13 cellular contexts compared by ENCODE assay signal in genomic region chr15:29312387-29312786, GRCh38. TPM values are rescaled to one million over a fixed set of nuclear protein-coding genes. Genes with fewer than 3 reads are reported as not detected.
DNase-seq lines count a peak whose midpoint lies in the region; ATAC-seq and TF ChIP-seq lines count a peak whose summit lies in the region.
"Had no signal": no experiment of that assay in that cellular context is flagged by ENCODE, and none has a peak within 500 bp of the region (broad histone marks: within the 10 kb centered on the region; RNA-seq: fewer than 3 reads in every experiment).

No MANE protein-coding gene starts in this region.

- H3K9ac ChIP-seq in fibroblast of lung (ENCODE audit: insufficient read depth, low read length) = no peak overlapping the region

- H3K36me3 ChIP-seq in fibroblast of lung (ENCODE audit: control insufficient read depth, insufficient read depth, low read length) = no peaks in the 10 kb centered on the region

- no peaks in the 10 kb centered on the region for H3K4me1 ChIP-seq in fibroblast of lung (ENCODE audit: control insufficient read depth, extremely low read depth, insufficient read depth, low read length)
- H3K4me1 ChIP-seq: foreskin keratinocyte had no signal

- ATAC-seq in GM18868 (IDR thresholded peaks at IDR 0.05; ENCODE audit: unreplicated experiment) = peak; percentile 60
- peak; percentile 74 for ATAC-seq in stimulated activated memory B cell treated with anti-CD40 and anti-IgM and Interleukin-4, amounts not matched to agents 10 μg/mL and 1 μg/mL and 100 μg/mL, for 72 hours
- ATAC-seq: foreskin keratinocyte, Right ventricle myocardium inferior, sciatic nerve had no signal

- DNase-seq in M059J (ENCODE audit: low read depth) (peak; percentile 53), fibroblast of lung (ENCODE audit: low read depth in 2 of 2) (peak; percentile 58 to 75), globus pallidus (ENCODE audit: low spot score) (no peak), amygdala (lab: John Stamatoyannopoulos, UW) (no peak), NCI-H748 treated with DMSO at 0.1 percent for 48 hours (lab: John Stamatoyannopoulos, UW) (no peak)
- DNase-seq: activated naive CD4-positive, alpha-beta T cell treated with anti-CD3 and anti-CD28 coated beads, Interleukin-2, amount 50 U/mL, for 16 hours; NCI-H1092 treated with DMSO at 0.1 percent for 48 hours; NCI-H524 had no signal

- H3K27me3 Mint-ChIP-seq in stimulated activated memory B cell treated with anti-CD40 and anti-IgM and Interleukin-4, amounts not matched to agents 10 μg/mL and 1 μg/mL and 100 μg/mL, for 72 hours = no peaks in the 10 kb centered on the region

- H3K9me3 Mint-ChIP-seq in stimulated activated memory B cell treated with anti-CD40 and anti-IgM and Interleukin-4, amounts not matched to agents 10 μg/mL and 1 μg/mL and 100 μg/mL, for 72 hours = peaks cover 3% of the 10 kb centered on the region

- H3K9me3 ChIP-seq in fibroblast of lung (ENCODE audit: control insufficient read depth, insufficient read depth, low read depth, low read length) = no peaks in the 10 kb centered on the region

- H3K36me3 Mint-ChIP-seq in stimulated activated memory B cell treated with anti-CD40 and anti-IgM and Interleukin-4, amounts not matched to agents 10 μg/mL and 1 μg/mL and 100 μg/mL, for 72 hours = no peaks in the 10 kb centered on the region

- H4K20me1 ChIP-seq in fibroblast of lung (ENCODE audit: control insufficient read depth, extremely low read depth, insufficient read depth, low read length) = no peaks in the 10 kb centered on the region

- H3K4me2 ChIP-seq in fibroblast of lung (ENCODE audit: extremely low read depth, insufficient read depth, low read length) = no peak overlapping the region

- no peak overlapping the region for H2AFZ ChIP-seq in fibroblast of lung (ENCODE audit: low read length)

- H3K4me3 ChIP-seq in fibroblast of lung (replicated peaks in 1 of 4; ENCODE audit: control extremely low read depth in 1 of 4, insufficient read depth in 1 of 4, low read depth in 3 of 4, low read length in 4 of 4) = no peak overlapping the region

- H3K4me3 Mint-ChIP-seq in stimulated activated memory B cell treated with anti-CD40 and anti-IgM and Interleukin-4, amounts not matched to agents 10 μg/mL and 1 μg/mL and 100 μg/mL, for 72 hours = no peak overlapping the region

- H3K27ac Mint-ChIP-seq in stimulated activated memory B cell treated with anti-CD40 and anti-IgM and Interleukin-4, amounts not matched to agents 10 μg/mL and 1 μg/mL and 100 μg/mL, for 72 hours = peak overlapping the region; percentile 27

- TF ChIP-seq CTCF in fibroblast of lung (conservative IDR thresholded peaks at IDR 0.05 in 1 of 2, IDR thresholded peaks at IDR 0.05 in 1 of 2; ENCODE audit: low read depth in 1 of 2, low read length in 2 of 2) = no peak

- no peak overlapping the region for H3K27ac ChIP-seq in fibroblast of lung (ENCODE audit: insufficient read depth, low read length)
- H3K27ac ChIP-seq: foreskin keratinocyte had no signal

- peaks cover 36% of the 10 kb centered on the region for H3K4me1 Mint-ChIP-seq in stimulated activated memory B cell treated with anti-CD40 and anti-IgM and Interleukin-4, amounts not matched to agents 10 μg/mL and 1 μg/mL and 100 μg/mL, for 72 hours

- no peaks in the 10 kb centered on the region for H3K79me2 ChIP-seq in fibroblast of lung (ENCODE audit: control insufficient read depth, insufficient read depth, low read length)

- no peaks in the 10 kb centered on the region for H3K27me3 ChIP-seq in fibroblast of lung (ENCODE audit: control insufficient read depth, insufficient read depth, low read length)
- H3K27me3 ChIP-seq: foreskin keratinocyte had no signal

RNA-seq across cellular contexts. Expression of gene NSMCE3, which starts 42.8 kb away (rescaled TPM):
- 11.8 and 13.5 TPM in 2 replicates for total RNA-seq in M059J (2014; rRNA removed; shearing (Covaris generic))
- 7.2 and 8.8 TPM in 2 replicates for total RNA-seq in fibroblast of lung
- polyA plus RNA-seq in fibroblast of lung = 7.2 TPM in 2 replicates
- 5.6 and 6.4 TPM in 2 replicates for polyA plus RNA-seq in fibroblast of lung (2012)
- polyA minus RNA-seq in fibroblast of lung (ENCODE audit: low replicate concordance) = 4.3 and 5.3 TPM in 2 replicates

Comparison
In these comparisons a context has a peak if more than half of its experiments do, and no peak if none do; other contexts are left out.
1. DNase-seq: peak in M059J (single experiment) and fibroblast of lung (2 of 2); none in globus pallidus (single experiment), amygdala (0 of 56) and NCI-H748 treated with DMSO at 0.1 percent for 48 hours (single experiment).